In genomic region chr12:4031703-4032291, GRCh38 we compare ENCODE assay signal across 1 cellular context.
TF ChIP-seq lines count a peak whose summit lies in the region.

No MANE protein-coding gene starts in this region.

TF ChIP-seq in GM23338, 12 proteins besides CTCF, POLR2A, EP300 and RAD21 (continued from another document):
- TF ChIP-seq ZNF462 (CRISPR knock-in tag; IDR thresholded peaks at IDR 0.05), result no peak
- TF ChIP-seq POLR2AphosphoS5 (IDR thresholded peaks at IDR 0.05; ENCODE audit: low read depth), result no peak
- TF ChIP-seq STAT1 (IDR thresholded peaks at IDR 0.05; ENCODE audit: unreplicated experiment), result no peak
- TF ChIP-seq EZH2phosphoT487 (IDR thresholded peaks at IDR 0.05; ENCODE audit: unreplicated experiment), result no peak
- TF ChIP-seq CREB1 (CRISPR knock-in tag; IDR thresholded peaks at IDR 0.05; ENCODE audit: low read depth), result no peak
